Comparison of ENCODE assay signal across 22 cellular contexts in the genomic region with DNA sequence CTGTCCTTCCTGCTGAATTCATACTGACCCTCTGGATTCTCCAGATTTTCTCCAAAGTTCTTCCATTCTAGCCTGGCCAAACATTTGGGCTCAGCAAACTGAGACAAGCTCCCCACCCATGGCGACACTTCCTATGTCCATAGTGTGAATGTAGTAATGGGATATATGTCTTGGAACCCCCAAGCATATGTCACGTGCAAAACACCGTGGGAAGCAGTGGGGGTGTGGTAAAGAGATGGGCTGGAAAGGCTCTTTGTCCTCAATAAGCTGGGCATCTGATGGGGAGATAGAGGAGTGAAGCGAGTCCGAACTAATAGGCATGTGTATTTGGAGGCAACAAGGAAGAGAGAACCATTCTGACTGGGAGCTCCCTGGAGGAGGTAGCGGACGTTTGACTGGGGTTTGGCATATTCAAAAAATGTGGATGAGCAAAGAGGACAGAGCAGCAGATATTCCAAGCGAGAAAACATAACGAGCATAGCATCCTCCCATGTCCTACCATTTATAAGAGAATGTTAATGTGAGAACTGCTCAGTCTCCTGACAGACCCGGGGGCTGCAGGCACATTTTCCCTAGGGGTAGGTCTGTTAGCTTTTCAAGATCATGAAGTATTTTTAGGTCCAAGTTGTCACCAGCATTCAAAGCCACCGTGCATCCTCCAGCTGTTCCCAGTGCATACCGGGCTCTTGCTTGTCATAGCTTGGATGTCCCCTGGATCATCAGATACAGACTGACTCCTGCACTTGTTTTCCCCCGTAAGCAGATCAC. TPM values are rescaled to one million over a fixed set of nuclear protein-coding genes. Genes with fewer than 3 reads are reported as not detected.
DNase-seq lines count a peak whose midpoint lies in the region; ATAC-seq, FAIRE-seq and TF ChIP-seq lines count a peak whose summit lies in the region.
"Had no signal": no experiment of that assay in that cellular context is flagged by ENCODE, and none has a peak within 500 bp of the region (broad histone marks: within the 10 kb centered on the region; RNA-seq: fewer than 3 reads in every experiment).

No MANE protein-coding gene starts in this region.

- no peak overlapping the region for H4K8ac ChIP-seq in H9 (replicated peaks; ENCODE audit: insufficient read length, low read depth, low read length)
- H4K8ac ChIP-seq in H1 (ENCODE audit: extremely low read depth, insufficient read depth, low read length), result no peak overlapping the region

- H3K56ac ChIP-seq in H9 (ENCODE audit: insufficient read length, low read depth, low read length), result no peak overlapping the region
- H3K56ac ChIP-seq in H1 (replicated peaks; ENCODE audit: insufficient read length, low read depth, low read length), result no peak overlapping the region

- TF ChIP-seq RAD21 in H1 (IDR thresholded peaks at IDR 0.05 in 1 of 2, conservative IDR thresholded peaks at IDR 0.05 in 1 of 2; ENCODE audit: low read depth in 2 of 2, low read length in 2 of 2), result no peak

- H4K91ac ChIP-seq in H9 (ENCODE audit: insufficient read length, low read depth, low read length) (no peak overlapping the region), H1 (replicated peaks; ENCODE audit: insufficient read length, low read length) (no peak overlapping the region)

- H3K9me3 Mint-ChIP-seq in H9, result no peaks in the 10 kb centered on the region
- H3K9me3 Mint-ChIP-seq: activated naive CD8-positive, alpha-beta T cell treated with anti-CD3 and anti-CD28 coated beads, Interleukin-2, amount 50 U/mL, for 24 hours; activated T-helper 2 cell treated with anti-CD3 and anti-CD28 coated beads, Interferon-gamma antibody, Interleukin-2, Interleukin-4, amounts not matched to agents 10 μg/mL and 5 μg/mL and 100 μg/mL, durations not matched to agents 14 hours and 24 hours and 36 hours; central memory CD8-positive, alpha-beta T cell; effector memory CD8-positive, alpha-beta T cell; neural progenitor cell; stimulated activated naive CD8-positive, alpha-beta T cell treated with anti-CD3 and anti-CD28 coated beads, Interleukin-15, Interleukin-2, amounts not matched to agents 100 ng/mL and 50 ng/mL, for 24 hours had no signal

- peak in 1 of 2 experiments; percentile 62; a peak in 1 of 3 replicates for TF ChIP-seq POLR2A in H1 (IDR thresholded peaks at IDR 0.05; ENCODE audit: control extremely low read depth in 1 of 2, low read depth in 2 of 2, low read length in 2 of 2)
- TF ChIP-seq POLR2A in stomach (IDR thresholded peaks at IDR 0.05), result no peak

- H3K27ac ChIP-seq in H9 (ENCODE audit: insufficient read length, low read depth, low read length), result no peak overlapping the region
- H3K27ac ChIP-seq in H1 (ENCODE audit: low read depth, low read length), result no peak overlapping the region
- H3K27ac ChIP-seq in skeletal muscle tissue (ENCODE audit: low read depth, low read length), result peak overlapping the region; percentile 55
- peak overlapping the region in 2 of 5 donors; percentile 16 to 26 for H3K27ac ChIP-seq in stomach
- H3K27ac ChIP-seq: KMS-11 had no signal

- H3K4me3 ChIP-seq in H1 (ENCODE audit: extremely low read depth in 1 of 4, insufficient read depth in 2 of 4, low read depth in 3 of 4, low read length in 4 of 4), result no peak overlapping the region
- H3K4me3 ChIP-seq in skeletal muscle tissue (ENCODE audit: low read length in 3 of 3), result no peak overlapping the region
- no peak overlapping the region for H3K4me3 ChIP-seq in stomach
- H3K4me3 ChIP-seq: neural progenitor cell had no signal

- TF ChIP-seq CTCF in H9 (conservative IDR thresholded peaks at IDR 0.05), result no peak
- TF ChIP-seq CTCF in H1 (IDR thresholded peaks at IDR 0.05; ENCODE audit: control extremely low read depth in 1 of 3, insufficient read depth in 1 of 3, low read depth in 1 of 3, low read length in 3 of 3), result no peak
- no peak for TF ChIP-seq CTCF in stomach (IDR thresholded peaks at IDR 0.05)

- H2AK5ac ChIP-seq in H9 (ENCODE audit: insufficient read length, low read length), result no peak overlapping the region
- H2AK5ac ChIP-seq in H1 (ENCODE audit: low read depth, low read length), result no peak overlapping the region

- no peak for DNase-seq in H9
- no peak for DNase-seq in H1 (ENCODE audit: low read depth in 1 of 2, low spot score in 2 of 2)
- peak; percentile 56 for DNase-seq in islet precursor cell
- DNase-seq in NCI-H2107 treated with DMSO at 0.1 percent for 48 hours (lab: John Stamatoyannopoulos, UW; ENCODE audit: unreplicated experiment), result no peak
- no peak for DNase-seq in stomach
- no peak for DNase-seq in HCEC 1CT
- DNase-seq: activated naive CD8-positive, alpha-beta T cell treated with anti-CD3 and anti-CD28 coated beads, Interleukin-2, amount 50 U/mL, for 24 hours; effector memory CD8-positive, alpha-beta T cell; hypothalamus; NCI-H1105 treated with DMSO at 0.1 percent for 48 hours; NCI-H2107; NCI-H526 treated with DMSO at 0.1 percent for 48 hours; PC-3; retina had no signal

- no peak overlapping the region for H3K4me3 Mint-ChIP-seq in H9
- H3K4me3 Mint-ChIP-seq: activated naive CD8-positive, alpha-beta T cell treated with anti-CD3 and anti-CD28 coated beads, Interleukin-2, amount 50 U/mL, for 24 hours; central memory CD8-positive, alpha-beta T cell; effector memory CD8-positive, alpha-beta T cell; neural progenitor cell; stimulated activated naive CD8-positive, alpha-beta T cell treated with anti-CD3 and anti-CD28 coated beads, Interleukin-15, Interleukin-2, amounts not matched to agents 100 ng/mL and 50 ng/mL, for 24 hours had no signal

- FAIRE-seq in H1 (lab: Jason Lieb, UNC), result no peak

- intact Hi-C loops in stomach (cut with DNase I; ENCODE audit: low total_unique reads), result no loop called here

- H2BK12ac ChIP-seq in H9 (ENCODE audit: insufficient read length, low read depth, low read length), result no peak overlapping the region
- no peak overlapping the region for H2BK12ac ChIP-seq in H1 (ENCODE audit: low read depth, low read length)

- H3K23ac ChIP-seq in H9 (ENCODE audit: insufficient read length, low read depth, low read length), result no peak overlapping the region
- H3K23ac ChIP-seq in H1 (ENCODE audit: insufficient read length), result no peak overlapping the region

- no peak overlapping the region for H3K4me2 ChIP-seq in H9 (ENCODE audit: insufficient read depth, insufficient read length, low read length)
- no peak overlapping the region for H3K4me2 ChIP-seq in H1 (ENCODE audit: insufficient read depth in 1 of 2, low read depth in 2 of 2, low read length in 2 of 2)
- H3K4me2 ChIP-seq: KMS-11, neural progenitor cell had no signal

- H3K79me2 ChIP-seq in H9 (ENCODE audit: insufficient read depth, low read length) (no peaks in the 10 kb centered on the region), H1 (ENCODE audit: control insufficient read depth in 1 of 2, insufficient read depth in 2 of 2, low read length in 2 of 2) (no peaks in the 10 kb centered on the region)

- H2AFZ ChIP-seq in H9 (ENCODE audit: low read length), result no peak overlapping the region
- no peak overlapping the region for H2AFZ ChIP-seq in H1 (ENCODE audit: low read length)
- H2AFZ ChIP-seq: neural progenitor cell had no signal

- H3K27me3 Mint-ChIP-seq in H9 (ENCODE audit: low read depth), result no peaks in the 10 kb centered on the region
- H3K27me3 Mint-ChIP-seq: activated naive CD8-positive, alpha-beta T cell treated with anti-CD3 and anti-CD28 coated beads, Interleukin-2, amount 50 U/mL, for 24 hours; central memory CD8-positive, alpha-beta T cell; effector memory CD8-positive, alpha-beta T cell; stimulated activated naive CD8-positive, alpha-beta T cell treated with anti-CD3 and anti-CD28 coated beads, Interleukin-15, Interleukin-2, amounts not matched to agents 100 ng/mL and 50 ng/mL, for 24 hours had no signal

- H2BK15ac ChIP-seq in H9 (ENCODE audit: low read depth, low read length) (no peak overlapping the region), H1 (ENCODE audit: low read length) (no peak overlapping the region)

- no peaks in the 10 kb centered on the region for H3K27me3 ChIP-seq in H9 (ENCODE audit: insufficient read depth, low read length)
- no peaks in the 10 kb centered on the region for H3K27me3 ChIP-seq in H1 (replicated peaks in 1 of 4; ENCODE audit: control insufficient read depth in 3 of 4, extremely low read depth in 1 of 4, insufficient read depth in 3 of 4, low read length in 3 of 4)
- no peaks in the 10 kb centered on the region for H3K27me3 ChIP-seq in skeletal muscle tissue (ENCODE audit: control insufficient read depth in 3 of 3, insufficient read depth in 3 of 3, low read length in 3 of 3)
- no peaks in the 10 kb centered on the region for H3K27me3 ChIP-seq in stomach
- H3K27me3 ChIP-seq: neural progenitor cell had no signal

- ATAC-seq in GM18502 (IDR thresholded peaks at IDR 0.05; ENCODE audit: poor library complexity, unreplicated experiment), result no peak
- ATAC-seq: activated naive CD8-positive, alpha-beta T cell treated with anti-CD3 and anti-CD28 coated beads, Interleukin-2, amount 50 U/mL, for 24 hours; effector memory CD8-positive, alpha-beta T cell; HCT116; PC-3 had no signal

- H2BK120ac ChIP-seq in H9 (ENCODE audit: low read depth, low read length, poor library complexity, severe bottlenecking) (no peak overlapping the region), H1 (replicated peaks; ENCODE audit: low read depth, low read length) (no peak overlapping the region)

- H3K9ac ChIP-seq in H9 (ENCODE audit: extremely low read depth, insufficient read length, low read length) (no peak overlapping the region), H1 (replicated peaks in 1 of 4; ENCODE audit: extremely low read depth in 1 of 4, low read depth in 3 of 4, low read length in 3 of 4) (no peak overlapping the region; a peak in 1 of 7 replicates), skeletal muscle tissue (ENCODE audit: low read depth in 1 of 3, low read length in 3 of 3) (no peak overlapping the region)
- H3K9ac ChIP-seq: KMS-11, neural progenitor cell had no signal

- H3K36me3 ChIP-seq in H1 (ENCODE audit: control insufficient read depth in 2 of 4, insufficient read depth in 4 of 4, low read length in 3 of 4) (peaks cover 20 to 87% (median 60%) of the 10 kb centered on the region in 4 experiments), skeletal muscle tissue (ENCODE audit: control insufficient read depth in 3 of 3, insufficient read depth in 3 of 3, low read length in 3 of 3) (peaks cover 16 to 46% (median 33%) of the 10 kb centered on the region in 3 donors), stomach (peaks cover 47 to 86% (median 83%) of the 10 kb centered on the region in 4 donors)

- no peak overlapping the region for H3T11ph ChIP-seq in H9 (ENCODE audit: low read length)

- no peak overlapping the region for H4K5ac ChIP-seq in H9 (ENCODE audit: insufficient read length, low read depth, low read length)
- H4K5ac ChIP-seq in H1 (ENCODE audit: insufficient read length, low read depth, low read length), result no peak overlapping the region

- no peak overlapping the region for H2BK5ac ChIP-seq in H9 (ENCODE audit: insufficient read length, low read length)
- no peak overlapping the region for H2BK5ac ChIP-seq in H1 (ENCODE audit: low read depth, low read length)

- H3K79me1 ChIP-seq in H9 (ENCODE audit: insufficient read depth, low read depth, low read length, poor library complexity, severe bottlenecking), result no peaks in the 10 kb centered on the region
- H3K79me1 ChIP-seq in H1 (ENCODE audit: low read depth, low read length), result no peaks in the 10 kb centered on the region

- POLR2A ChIA-PET in H1 (lab: Charles Lee; ENCODE audit: partially characterized antibody), result interaction anchor here (0.9 to 30.9 kb wide), 5 partner anchors 1 to 221 kb away, joined by 3 to 635 read pairs (median 325); a partner anchor contains a TSS

- H3K23me2 ChIP-seq in H9 (ENCODE audit: insufficient read length, low read depth, low read length, poor library complexity, severe bottlenecking) (no peaks in the 10 kb centered on the region), H1 (ENCODE audit: low read depth, low read length) (no peaks in the 10 kb centered on the region)

- H3K4me1 ChIP-seq in H9 (ENCODE audit: insufficient read depth, low read length) (no peaks in the 10 kb centered on the region), H1 (replicated peaks in 1 of 4; ENCODE audit: control insufficient read depth in 3 of 4, insufficient read depth in 4 of 4, low read length in 3 of 4) (peaks cover 0 to 4% (median 0%) of the 10 kb centered on the region in 4 experiments; a peak in 1 of 7 replicates), skeletal muscle tissue (ENCODE audit: control insufficient read depth in 3 of 3, insufficient read depth in 3 of 3, low read length in 3 of 3) (peaks cover 0 to 6% (median 2%) of the 10 kb centered on the region in 3 donors), stomach (peaks cover 0 to 58% (median 28%) of the 10 kb centered on the region in 4 donors)

- CTCF ChIA-PET in H1 (lab: Charles Lee; ENCODE audit: partially characterized antibody), result interaction anchor here (0.6 to 2.8 kb wide), 4 partner anchors 11 to 224 kb away, joined by 3 to 11 read pairs (median 7); no protein-coding TSS in a partner anchor

- H3K4me1 Mint-ChIP-seq in H9, result peaks cover 26 to 48% of the 10 kb centered on the region in 2 experiments
- H3K4me1 Mint-ChIP-seq: activated naive CD8-positive, alpha-beta T cell treated with anti-CD3 and anti-CD28 coated beads, Interleukin-2, amount 50 U/mL, for 24 hours; central memory CD8-positive, alpha-beta T cell had no signal

- TF ChIP-seq EP300 in H1 (IDR thresholded peaks at IDR 0.05; ENCODE audit: borderline replicate concordance in 1 of 2, low read depth in 2 of 2, low read length in 2 of 2), result no peak
- TF ChIP-seq EP300 in stomach (IDR thresholded peaks at IDR 0.05), result no peak

- WGBS in H9 (ENCODE audit: extremely low coverage, insufficient read length, low lambda C conversion rate), result no CpG with 5 or more reads among the region's 13 CpGs
- 92% methylated on average over 13 of the region's 13 CpGs; no CpG with 5 or more reads in 1 of the 2 experiments for WGBS in H1 (ENCODE audit: extremely low coverage in 1 of 2, insufficient coverage in 1 of 2, insufficient read length in 1 of 2, insufficient replicate concordance in 2 of 2, low coverage in 1 of 2, low lambda C conversion rate in 2 of 2, missing lambda C conversion rate in 1 of 2), 2 experiments
- WGBS in stomach, 5 donors, result 80 to 90% (median 88%) methylated on average over 13 of the region's 13 CpGs

- peak overlapping the region in 2 of 3 experiments; percentile 69 to 89; a peak in 4 of 7 replicates for H3K27ac Mint-ChIP-seq in H9
- H3K27ac Mint-ChIP-seq: activated naive CD8-positive, alpha-beta T cell treated with anti-CD3 and anti-CD28 coated beads, Interleukin-2, amount 50 U/mL, for 24 hours; activated T-helper 2 cell treated with anti-CD3 and anti-CD28 coated beads, Interferon-gamma antibody, Interleukin-2, Interleukin-4, amounts not matched to agents 10 μg/mL and 5 μg/mL and 100 μg/mL, durations not matched to agents 14 hours and 24 hours and 36 hours; neural progenitor cell; stimulated activated naive CD8-positive, alpha-beta T cell treated with anti-CD3 and anti-CD28 coated beads, Interleukin-15, Interleukin-2, amounts not matched to agents 100 ng/mL and 50 ng/mL, for 24 hours had no signal

- peaks cover 29 to 89% (median 78%) of the 10 kb centered on the region in 3 experiments; a peak in 6 of 7 replicates for H3K36me3 Mint-ChIP-seq in H9 (ENCODE audit: insufficient read depth in 1 of 3, low read depth in 3 of 3)

- H3K9me3 ChIP-seq in H9 (ENCODE audit: control insufficient read depth, low read depth, low read length) (no peaks in the 10 kb centered on the region), H1 (ENCODE audit: insufficient read depth in 2 of 2, low read depth in 1 of 2, low read length in 1 of 2) (no peaks in the 10 kb centered on the region), skeletal muscle tissue (ENCODE audit: control insufficient read depth in 3 of 3, low read length in 3 of 3) (no peaks in the 10 kb centered on the region), stomach (no peaks in the 10 kb centered on the region)

- no peak overlapping the region for H2BK20ac ChIP-seq in H9 (ENCODE audit: low read depth, low read length, poor library complexity, severe bottlenecking)
- no peak overlapping the region for H2BK20ac ChIP-seq in H1 (ENCODE audit: low read length)

- H3K18ac ChIP-seq in H9 (ENCODE audit: insufficient read length, low read depth, low read length) (no peak overlapping the region), H1 (ENCODE audit: extremely low read depth, low read length) (no peak overlapping the region)

- no peaks in the 10 kb centered on the region for H4K20me1 ChIP-seq in H9 (ENCODE audit: control insufficient read depth, insufficient read depth, insufficient read length)
- H4K20me1 ChIP-seq in H1 (replicated peaks in 1 of 2; ENCODE audit: control insufficient read depth in 1 of 2, insufficient read depth in 2 of 2, low read length in 2 of 2), result no peaks in the 10 kb centered on the region

- H3K14ac ChIP-seq in H9 (ENCODE audit: insufficient read depth, low read length) (no peak overlapping the region), H1 (ENCODE audit: insufficient read length) (no peak overlapping the region)

- H3K4ac ChIP-seq in H9 (ENCODE audit: low read depth, low read length) (no peak overlapping the region), H1 (replicated peaks; ENCODE audit: insufficient read length, low read depth, low read length) (no peak overlapping the region)

RNA-seq across cellular contexts. Expression of a gene that starts 25.6 kb away (rescaled TPM):
- total RNA-seq in H9 (2021), result 731 and 748 TPM in 2 replicates
- 571 and 579 TPM in 2 replicates for total RNA-seq in H1 (2021; fragmentation: NEBNext Ultra II Directional; extraction: Animal tissue kit (Norgen Biotek cat#: 25700))
- polyA plus RNA-seq in H1 (2011; rRNA removed), result 246 and 258 TPM in 2 replicates
- polyA plus RNA-seq in H1 (2011; cell fraction: cytosol; rRNA removed), result 481 TPM
- 537 TPM for polyA plus RNA-seq in H1 (2011; cell fraction: nucleus; rRNA removed)
- 409 to 588 TPM (median 457 TPM) in 4 replicates for polyA plus RNA-seq in H1 (2012, experiment 1 of 2)
- polyA plus RNA-seq in H1 (2012, experiment 2 of 2), result 113 TPM
- 292 TPM for polyA plus RNA-seq in H1 (2013, experiment 1 of 2)
- polyA plus RNA-seq in H1 (2013, experiment 2 of 2), result 291 TPM
- polyA minus RNA-seq in H1 (2011; rRNA and poly(A)+ RNA removed), result 221 and 265 TPM in 2 replicates
- polyA minus RNA-seq in H1 (2011; cell fraction: cytosol; rRNA and poly(A)+ RNA removed), result 225 TPM
- polyA minus RNA-seq in H1 (2011; cell fraction: nucleus; rRNA and poly(A)+ RNA removed), result 741 TPM
- 4,149 TPM for total RNA-seq in skeletal muscle tissue
- total RNA-seq in stomach, result 1,000 to 10,000 TPM in 4 of 5 donors, 100 to 1,000 TPM in 1; 425 to 2,605 (median 1,087) TPM
- polyA plus RNA-seq in stomach, result 100 to 1,000 TPM; 230 to 494 (median 306) TPM

RNA-seq across cellular contexts. Expression of a gene that starts 53.5 kb away (rescaled TPM):
- total RNA-seq in H9 (2021), result 10.3 and 10.6 TPM in 2 replicates
- total RNA-seq in H1 (2021; fragmentation: NEBNext Ultra II Directional; extraction: Animal tissue kit (Norgen Biotek cat#: 25700)), result 14.9 and 15.6 TPM in 2 replicates
- polyA plus RNA-seq in H1 (2011; rRNA removed), result 3.6 and 5.8 TPM in 2 replicates
- 8.3 TPM for polyA plus RNA-seq in H1 (2011; cell fraction: cytosol; rRNA removed)
- 2.9 TPM for polyA plus RNA-seq in H1 (2011; cell fraction: nucleus; rRNA removed)
- polyA plus RNA-seq in H1 (2012, experiment 1 of 2), result 7.7 to 16.7 TPM (median 10.5 TPM) in 4 replicates
- polyA plus RNA-seq in H1 (2012, experiment 2 of 2), result 3.2 TPM
- 14.8 TPM for polyA plus RNA-seq in H1 (2013, experiment 1 of 2)
- 18.7 TPM for polyA plus RNA-seq in H1 (2013, experiment 2 of 2)
- 2.6 and 3.1 TPM in 2 replicates for polyA minus RNA-seq in H1 (2011; rRNA and poly(A)+ RNA removed)
- polyA minus RNA-seq in H1 (2011; cell fraction: cytosol; rRNA and poly(A)+ RNA removed), result 3.2 TPM
- 5.9 TPM for polyA minus RNA-seq in H1 (2011; cell fraction: nucleus; rRNA and poly(A)+ RNA removed)
- 5.2 TPM for total RNA-seq in skeletal muscle tissue
- 10 to 100 TPM in 3 of 5 donors, 1 to 10 TPM in 2; 1.2 to 30.8 (median 14.8) TPM for total RNA-seq in stomach
- 10 to 100 TPM in 1 of 3 donors, 1 to 10 TPM in 2; 8.2 to 13.0 (median 9.3) TPM for polyA plus RNA-seq in stomach
